In the genomic region with DNA sequence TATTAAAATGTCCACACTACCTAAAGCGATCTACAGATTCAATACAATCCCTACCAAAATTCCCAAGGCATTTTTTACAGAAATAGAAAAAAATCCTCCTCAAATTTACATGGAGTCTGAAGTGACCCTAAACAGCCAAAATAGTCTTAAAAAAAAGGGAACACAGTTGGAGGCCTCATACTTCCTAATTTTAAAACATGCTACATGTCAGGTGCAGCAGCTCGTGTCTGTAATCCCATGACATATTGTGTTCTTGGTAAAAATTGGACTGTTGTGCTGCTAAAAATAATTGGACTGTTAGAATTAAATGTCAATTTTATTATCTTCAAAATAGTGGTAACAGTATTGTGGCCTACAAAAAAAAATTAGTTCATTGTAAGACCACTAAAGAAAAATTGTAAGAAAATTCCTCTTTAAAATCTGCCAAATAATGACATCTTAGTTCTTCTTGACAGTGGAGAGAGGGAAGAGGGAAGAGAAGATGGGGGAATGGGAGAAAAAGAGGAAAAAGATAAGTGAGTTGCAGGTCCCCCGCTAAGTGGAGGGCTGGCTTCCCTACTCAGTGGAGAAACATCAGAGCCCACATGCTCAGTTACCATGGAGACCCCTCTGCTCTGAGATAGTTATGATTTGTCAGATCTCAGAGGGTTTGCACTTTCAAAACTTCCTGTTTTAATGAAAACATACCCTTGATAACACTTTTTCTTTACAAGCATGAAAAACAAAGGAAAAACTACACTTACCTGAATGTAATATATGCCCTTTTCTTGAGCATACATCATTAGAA, we compare ENCODE assay signal across 12 cellular contexts.
DNase-seq lines count a peak whose midpoint lies in the region; ATAC-seq lines count a peak whose summit lies in the region.
"Had no signal": no experiment of that assay in that cellular context is flagged by ENCODE, and none has a peak within 500 bp of the region (broad histone marks: within the 10 kb centered on the region; RNA-seq: fewer than 3 reads in every experiment).

No MANE protein-coding gene starts in this region.

- CTCF ChIA-PET in activated naive CD4-positive, alpha-beta T cell treated with anti-CD3 and anti-CD28 coated beads, Interleukin-2, amount 10 ng/mL, durations not matched to agents 7 days and 5 days (lab: Charles Lee): interaction anchor here (2.1 kb wide), 1 partner anchor 76 kb away, joined by 7 read pairs; a partner anchor contains a TSS

- DNase-seq in activated naive CD4-positive, alpha-beta T cell treated with anti-CD3 and anti-CD28 coated beads, Interleukin-2, amount 10 ng/mL, durations not matched to agents 7 days and 5 days: peak; percentile 43
- DNase-seq in activated naive CD4-positive, alpha-beta T cell treated with anti-CD3 and anti-CD28 coated beads, Interleukin-2, amount 50 U/mL, for 16 hours: no peak
- DNase-seq in SIG-M5 (lab: John Stamatoyannopoulos, UW) (peak; percentile 8), NCI-H1417 treated with DMSO at 0.1 percent for 48 hours (lab: John Stamatoyannopoulos, UW) (no peak)
- no peak for DNase-seq in central memory CD8-positive, alpha-beta T cell (ENCODE audit: low spot score in 2 of 2)
- peak in 1 of 2 donors; percentile 43 for DNase-seq in stimulated activated naive CD8-positive, alpha-beta T cell treated with anti-CD3 and anti-CD28 coated beads, Interleukin-15, amount 100 ng/mL, for 72 hours
- DNase-seq in activated effector memory CD4-positive, alpha-beta T cell treated with Interleukin-2 at 50 U/mL for 16 hours: no peak
- DNase-seq: body of pancreas, PC-3 had no signal

- H3K27me3 Mint-ChIP-seq in activated naive CD4-positive, alpha-beta T cell treated with anti-CD3 and anti-CD28 coated beads, Interleukin-2, amount 10 ng/mL, durations not matched to agents 7 days and 5 days: no peaks in the 10 kb centered on the region
- no peaks in the 10 kb centered on the region for H3K27me3 Mint-ChIP-seq in central memory CD8-positive, alpha-beta T cell
- H3K27me3 Mint-ChIP-seq in stimulated activated naive CD8-positive, alpha-beta T cell treated with anti-CD3 and anti-CD28 coated beads, Interleukin-15, amount 100 ng/mL, for 72 hours: no peaks in the 10 kb centered on the region

- peak overlapping the region; percentile 43 for H3K4me3 Mint-ChIP-seq in activated naive CD4-positive, alpha-beta T cell treated with anti-CD3 and anti-CD28 coated beads, Interleukin-2, amount 10 ng/mL, durations not matched to agents 7 days and 5 days
- peak overlapping the region; percentile 59 for H3K4me3 Mint-ChIP-seq in central memory CD8-positive, alpha-beta T cell
- peak overlapping the region; percentile 58 to 80 for H3K4me3 Mint-ChIP-seq in stimulated activated naive CD8-positive, alpha-beta T cell treated with anti-CD3 and anti-CD28 coated beads, Interleukin-15, amount 100 ng/mL, for 72 hours
- H3K4me3 Mint-ChIP-seq: WTC11 had no signal

- H3K36me3 Mint-ChIP-seq in activated naive CD4-positive, alpha-beta T cell treated with anti-CD3 and anti-CD28 coated beads, Interleukin-2, amount 10 ng/mL, durations not matched to agents 7 days and 5 days: peaks cover 72% of the 10 kb centered on the region
- peaks cover 50% of the 10 kb centered on the region for H3K36me3 Mint-ChIP-seq in central memory CD8-positive, alpha-beta T cell (ENCODE audit: insufficient read depth)
- H3K36me3 Mint-ChIP-seq: WTC11 had no signal

- H3K27ac Mint-ChIP-seq in activated naive CD4-positive, alpha-beta T cell treated with anti-CD3 and anti-CD28 coated beads, Interleukin-2, amount 10 ng/mL, durations not matched to agents 7 days and 5 days: peak overlapping the region; percentile 83
- H3K27ac Mint-ChIP-seq in central memory CD8-positive, alpha-beta T cell (ENCODE audit: low read depth): peak overlapping the region; percentile 98
- peak overlapping the region; percentile 75 to 97 for H3K27ac Mint-ChIP-seq in stimulated activated naive CD8-positive, alpha-beta T cell treated with anti-CD3 and anti-CD28 coated beads, Interleukin-15, amount 100 ng/mL, for 72 hours
- H3K27ac Mint-ChIP-seq: WTC11 had no signal

- peaks cover 90% of the 10 kb centered on the region for H3K4me1 Mint-ChIP-seq in activated naive CD4-positive, alpha-beta T cell treated with anti-CD3 and anti-CD28 coated beads, Interleukin-2, amount 10 ng/mL, durations not matched to agents 7 days and 5 days
- H3K4me1 Mint-ChIP-seq in central memory CD8-positive, alpha-beta T cell: peaks cover 76% of the 10 kb centered on the region
- H3K4me1 Mint-ChIP-seq in stimulated activated naive CD8-positive, alpha-beta T cell treated with anti-CD3 and anti-CD28 coated beads, Interleukin-15, amount 100 ng/mL, for 72 hours: peaks cover 82% of the 10 kb centered on the region
- H3K4me1 Mint-ChIP-seq: WTC11 had no signal

- ATAC-seq in central memory CD8-positive, alpha-beta T cell (replicated peaks; ENCODE audit: extremely low read depth, poor library complexity, severe bottlenecking): peak; percentile 37
- peak; percentile 80 for ATAC-seq in stimulated activated naive CD8-positive, alpha-beta T cell treated with anti-CD3 and anti-CD28 coated beads, Interleukin-15, amount 100 ng/mL, for 72 hours
- ATAC-seq in HG03045 (IDR thresholded peaks at IDR 0.05; ENCODE audit: unreplicated experiment): no peak
- ATAC-seq: body of pancreas, esophagus mucosa, PC-3, WTC11 had no signal

- H3K9me3 Mint-ChIP-seq in activated naive CD4-positive, alpha-beta T cell treated with anti-CD3 and anti-CD28 coated beads, Interleukin-2, amount 10 ng/mL, durations not matched to agents 7 days and 5 days: peaks cover 9% of the 10 kb centered on the region
- no peaks in the 10 kb centered on the region for H3K9me3 Mint-ChIP-seq in central memory CD8-positive, alpha-beta T cell
- H3K9me3 Mint-ChIP-seq in stimulated activated naive CD8-positive, alpha-beta T cell treated with anti-CD3 and anti-CD28 coated beads, Interleukin-15, amount 100 ng/mL, for 72 hours: peaks cover 8 to 14% of the 10 kb centered on the region in 2 donors
- H3K9me3 Mint-ChIP-seq: WTC11 had no signal

Comparison
In these comparisons a context has a peak if more than half of its experiments do, and no peak if none do; other contexts are left out.
1. DNase-seq: peak in activated naive CD4-positive, alpha-beta T cell treated with anti-CD3 and anti-CD28 coated beads, Interleukin-2, amount 10 ng/mL, durations not matched to agents 7 days and 5 days (single experiment) and SIG-M5 (single experiment); none in activated naive CD4-positive, alpha-beta T cell treated with anti-CD3 and anti-CD28 coated beads, Interleukin-2, amount 50 U/mL, for 16 hours (single experiment), central memory CD8-positive, alpha-beta T cell (0 of 2), NCI-H1417 treated with DMSO at 0.1 percent for 48 hours (single experiment) and activated effector memory CD4-positive, alpha-beta T cell treated with Interleukin-2 at 50 U/mL for 16 hours (single experiment).
2. Peak in every context shown above with its lines, with median percentiles within 50 percentile points of each other: H3K27ac Mint-ChIP-seq and H3K4me3 Mint-ChIP-seq.